Comparison of ENCODE assay signal across 8 cellular contexts in the genomic region with DNA sequence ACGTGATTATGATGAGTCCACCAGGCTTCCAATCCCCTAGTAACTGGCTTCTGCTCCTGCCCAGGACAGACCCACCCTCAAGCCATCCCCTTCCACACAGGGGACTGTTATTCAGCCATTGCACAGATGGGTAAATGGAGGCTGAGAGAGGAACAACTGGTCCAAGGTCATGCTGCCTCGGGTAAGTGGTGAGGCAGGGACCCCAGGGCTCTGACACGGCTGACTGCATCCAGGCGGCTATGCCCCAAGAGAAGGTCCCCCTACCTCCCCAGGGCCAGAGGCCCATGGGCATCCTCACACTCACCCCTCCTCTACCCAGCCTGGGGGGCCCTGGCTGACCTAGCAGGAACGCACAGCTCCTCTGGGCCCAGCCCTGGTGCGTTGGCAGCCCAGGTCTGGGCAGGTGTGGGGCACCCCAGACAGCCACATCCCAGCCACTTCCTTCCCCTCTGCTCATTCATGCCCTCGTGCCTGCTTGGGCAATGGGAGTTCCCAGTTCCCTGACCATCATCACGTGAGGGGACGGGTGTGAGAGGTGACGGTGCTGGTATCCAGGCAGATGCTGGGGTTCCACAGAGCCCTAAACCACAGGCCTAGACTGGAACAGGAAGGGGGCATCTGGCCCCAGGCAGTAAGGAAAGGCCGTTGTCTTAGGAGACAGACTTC. TPM values are rescaled to one million over a fixed set of nuclear protein-coding genes. Genes with fewer than 3 reads are reported as not detected.
DNase-seq lines count a peak whose midpoint lies in the region; ATAC-seq lines count a peak whose summit lies in the region.

No MANE protein-coding gene starts in this region.

- no peak overlapping the region for H4K8ac ChIP-seq in neuronal stem cell (ENCODE audit: low read depth, low read length)

- no peak overlapping the region for H2BK12ac ChIP-seq in neuronal stem cell (ENCODE audit: low read length)

- H3K4ac ChIP-seq in neuronal stem cell (ENCODE audit: low read length) = no peak overlapping the region

- H3K36me3 ChIP-seq in NT2/D1 (ENCODE audit: insufficient read depth, insufficient read length, low read length) (peaks cover 67% of the 10 kb centered on the region), neuronal stem cell (replicated peaks in 1 of 2; ENCODE audit: control insufficient read depth in 2 of 2, insufficient read depth in 2 of 2, low read length in 2 of 2) (peaks cover 30 to 48% of the 10 kb centered on the region in 2 donors)

- no peaks in the 10 kb centered on the region for H3K9me3 ChIP-seq in NT2/D1 (ENCODE audit: insufficient read depth, low read length)
- peaks cover 0 to 2% of the 10 kb centered on the region in 2 donors for H3K9me3 ChIP-seq in neuronal stem cell (replicated peaks in 1 of 2; ENCODE audit: control insufficient read depth in 2 of 2, insufficient read depth in 1 of 2, low read depth in 1 of 2, low read length in 2 of 2)

- H2BK5ac ChIP-seq in neuronal stem cell (ENCODE audit: low read length) = no peak overlapping the region

- WGBS in neuronal stem cell (ENCODE audit: extremely low coverage in 2 of 2, insufficient read length in 2 of 2, insufficient replicate concordance in 1 of 2), 2 donors = no CpG with 5 or more reads among the region's 11 CpGs

- H2BK120ac ChIP-seq in neuronal stem cell (ENCODE audit: low read depth, low read length) = no peak overlapping the region

- H4K91ac ChIP-seq in neuronal stem cell (ENCODE audit: low read depth, low read length, poor library complexity) = no peak overlapping the region

- H3K4me3 ChIP-seq in NT2/D1 (ENCODE audit: insufficient read length, low read depth) = no peak overlapping the region
- no peak overlapping the region for H3K4me3 ChIP-seq in neuronal stem cell (ENCODE audit: low read length in 2 of 2)

- no peak overlapping the region for H3K4me2 ChIP-seq in neuronal stem cell (ENCODE audit: insufficient read depth, low read length, poor library complexity, severe bottlenecking)

- H3K27me3 ChIP-seq in NT2/D1 (ENCODE audit: insufficient read depth, insufficient read length) (no peaks in the 10 kb centered on the region), neuronal stem cell (ENCODE audit: control insufficient read depth in 3 of 3, insufficient read depth in 3 of 3, low read depth in 1 of 3, low read length in 3 of 3) (no peaks in the 10 kb centered on the region)

- no peak overlapping the region for H2BK15ac ChIP-seq in neuronal stem cell (ENCODE audit: low read length)

- H3K9ac ChIP-seq in NT2/D1 (ENCODE audit: insufficient read length, low read depth) = peak overlapping the region; percentile 62
- peak overlapping the region; percentile 70 for H3K9ac ChIP-seq in neuronal stem cell (ENCODE audit: low read depth, low read length, poor library complexity)

- H3K18ac ChIP-seq in neuronal stem cell (ENCODE audit: low read length) = no peak overlapping the region

- H3K79me1 ChIP-seq in neuronal stem cell (ENCODE audit: low read depth, low read length) = peaks cover 32% of the 10 kb centered on the region

- peaks cover 54% of the 10 kb centered on the region for H3K4me1 ChIP-seq in NT2/D1 (ENCODE audit: insufficient read depth, insufficient read length)
- H3K4me1 ChIP-seq in neuronal stem cell (ENCODE audit: control insufficient read depth in 2 of 2, insufficient read depth in 1 of 2, low read depth in 1 of 2, low read length in 2 of 2) = peaks cover 23 to 33% of the 10 kb centered on the region in 2 donors

- no peak overlapping the region for H2AFZ ChIP-seq in neuronal stem cell (ENCODE audit: low read length)

- ATAC-seq in GM21447 (IDR thresholded peaks at IDR 0.05; ENCODE audit: unreplicated experiment) = no peak
- no peak for ATAC-seq in HG03439 (IDR thresholded peaks at IDR 0.05; ENCODE audit: unreplicated experiment)

- no peak overlapping the region for H3K27ac ChIP-seq in neuronal stem cell (replicated peaks; ENCODE audit: low read length)

- H3K14ac ChIP-seq in neuronal stem cell (ENCODE audit: low read length) = no peak overlapping the region

- DNase-seq in CD1c-positive myeloid dendritic cell (ENCODE audit: extremely low spot score) (peak; percentile 97), NT2/D1 (ENCODE audit: low read depth, low spot score) (no peak), neuronal stem cell (ENCODE audit: low spot score) (no peak), NCI-H748 treated with DMSO at 0.1 percent for 48 hours (lab: John Stamatoyannopoulos, UW) (no peak), NCI-H510A treated with DMSO at 0.1 percent for 48 hours (lab: John Stamatoyannopoulos, UW) (no peak)
- DNase-seq in effector CD4-positive, alpha-beta T cell = peak; percentile 48

- H2AK5ac ChIP-seq in neuronal stem cell (ENCODE audit: low read depth, low read length) = no peak overlapping the region

- peak overlapping the region; percentile 6 for H3K23ac ChIP-seq in neuronal stem cell (ENCODE audit: low read depth, low read length, poor library complexity)

RNA-seq across cellular contexts. Expression of gene RALGDS, which starts 8.5 kb away (rescaled TPM):
- 48.3 TPM for polyA plus RNA-seq in neuronal stem cell (2013, experiment 1 of 2)
- polyA plus RNA-seq in neuronal stem cell (2013, experiment 2 of 2) = 47.0 TPM

RNA-seq across cellular contexts. Expression of gene CEL, which starts 50.7 kb away (rescaled TPM):
- polyA plus RNA-seq in neuronal stem cell (2013, experiment 1 of 2) = 3.7 TPM
- polyA plus RNA-seq in neuronal stem cell (2013, experiment 2 of 2) = 4.0 TPM

RNA-seq across cellular contexts. Expression of gene GBGT1, which starts 51.2 kb away (rescaled TPM):
- 2.2 TPM for polyA plus RNA-seq in neuronal stem cell (2013, experiment 1 of 2)
- polyA plus RNA-seq in neuronal stem cell (2013, experiment 2 of 2) = 1.8 TPM

Comparison
In these comparisons a context has a peak if more than half of its experiments do, and no peak if none do; other contexts are left out.
1. DNase-seq: peak in CD1c-positive myeloid dendritic cell (single experiment) and effector CD4-positive, alpha-beta T cell (single experiment); none in NT2/D1 (single experiment), neuronal stem cell (single experiment), NCI-H748 treated with DMSO at 0.1 percent for 48 hours (single experiment) and NCI-H510A treated with DMSO at 0.1 percent for 48 hours (single experiment).